29 cellular contexts compared by ENCODE assay signal in genomic region chr7:95229301-95229700, GRCh38.
"Had no signal": no experiment of that assay in that cellular context is flagged by ENCODE, and none has a peak within 500 bp of the region (broad histone marks: within the 10 kb centered on the region; RNA-seq: fewer than 3 reads in every experiment).

No MANE protein-coding gene starts in this region.

- H3K9me3 Mint-ChIP-seq: activated T-cell treated with anti-CD3 and anti-CD28 coated beads, Interleukin-2, amount 50 U/mL, for 24 hours; activated T-helper 17 cell treated with anti-CD3 and anti-CD28 coated beads, Interleukin-2, amount 50 U/mL, for 72 hours had no signal

- H3K4me3 ChIP-seq: cardiac muscle cell, hepatocyte, left lung, lung, neural progenitor cell, sigmoid colon, testis had no signal

- H3K4me1 ChIP-seq: left lung, sigmoid colon, testis had no signal

- H3K36me3 Mint-ChIP-seq: activated naive CD8-positive, alpha-beta T cell; naive thymus-derived CD4-positive, alpha-beta T cell; type B pancreatic cell had no signal

- H2AFZ ChIP-seq: hepatocyte, neural progenitor cell had no signal

- ATAC-seq: activated CD4-positive, alpha-beta T cell treated with anti-CD3 and anti-CD28 coated beads for 36 hours; activated T-helper 17 cell treated with anti-CD3 and anti-CD28 coated beads, Interleukin-2, amount 50 U/mL, for 72 hours; left lung; naive thymus-derived CD4-positive, alpha-beta T cell; stimulated activated naive B cell treated with anti-CD40 and anti-IgM and Interleukin-4, amounts not matched to agents 10 μg/mL and 1 μg/mL and 100 μg/mL, for 72 hours; WTC11 had no signal

- H3K9me3 ChIP-seq: left lung, sigmoid colon, testis had no signal

- DNase-seq: activated CD4-positive, alpha-beta T cell treated with anti-CD3 and anti-CD28 coated beads for 36 hours; activated CD4-positive, alpha-beta T cell treated with anti-CD3 and anti-CD28 coated beads, Interleukin-2, amount 50 U/mL, for 4 hours; activated CD8-positive, alpha-beta memory T cell treated with anti-CD3 and anti-CD28 coated beads for 24 hours; activated CD8-positive, alpha-beta memory T cell treated with anti-CD3 and anti-CD28 coated beads, Interleukin-2, amount 50 U/mL, for 4 hours; activated naive CD4-positive, alpha-beta T cell; activated T-cell treated with anti-CD3 and anti-CD28 coated beads, Interleukin-2, amount 50 U/mL, for 24 hours; amniotic stem cell; cortex of kidney; foreskin fibroblast; kidney glomerular epithelial cell; left lung; naive thymus-derived CD4-positive, alpha-beta T cell; retina; sigmoid colon; stimulated activated CD4-positive, alpha-beta T cell treated with anti-CD3 and anti-CD28 coated beads, Interleukin-2, amount 100 ng/mL, for 48 hours; stimulated activated CD8-positive, alpha-beta memory T cell treated with anti-CD3 and anti-CD28 coated beads, Interleukin-4, amount 100 ng/mL, for 48 hours; stimulated activated naive B cell treated with anti-CD40 and anti-IgM and Interleukin-4, amounts not matched to agents 10 μg/mL and 1 μg/mL and 100 μg/mL, for 72 hours; T-helper 9 cell; testis had no signal

- H3K4me2 ChIP-seq: hepatocyte, neural progenitor cell had no signal

- H3K4me3 Mint-ChIP-seq: activated CD4-positive, alpha-beta T cell treated with anti-CD3 and anti-CD28 coated beads for 36 hours; activated naive CD8-positive, alpha-beta T cell; activated T-cell treated with anti-CD3 and anti-CD28 coated beads, Interleukin-2, amount 50 U/mL, for 24 hours; activated T-helper 17 cell treated with anti-CD3 and anti-CD28 coated beads, Interleukin-2, amount 50 U/mL, for 72 hours; naive thymus-derived CD4-positive, alpha-beta T cell; neural progenitor cell; stimulated activated naive B cell treated with anti-CD40 and anti-IgM and Interleukin-4, amounts not matched to agents 10 μg/mL and 1 μg/mL and 100 μg/mL, for 72 hours; type B pancreatic cell; WTC11 had no signal

- H3K36me3 ChIP-seq: cardiac muscle cell, left lung had no signal

- H3K4me1 Mint-ChIP-seq: activated CD4-positive, alpha-beta T cell treated with anti-CD3 and anti-CD28 coated beads for 36 hours; activated T-helper 17 cell treated with anti-CD3 and anti-CD28 coated beads, Interleukin-2, amount 50 U/mL, for 72 hours; naive thymus-derived CD4-positive, alpha-beta T cell; stimulated activated naive B cell treated with anti-CD40 and anti-IgM and Interleukin-4, amounts not matched to agents 10 μg/mL and 1 μg/mL and 100 μg/mL, for 72 hours; WTC11 had no signal

- H3K27me3 ChIP-seq: cardiac muscle cell, hepatocyte, left lung, neural progenitor cell, sigmoid colon, testis had no signal

- H3K27ac ChIP-seq: cardiac muscle cell, epithelial cell of prostate, hepatocyte, left lung, neural progenitor cell, sigmoid colon, testis had no signal

- H3K27me3 Mint-ChIP-seq: progenitor cell of endocrine pancreas; stimulated activated naive B cell treated with anti-CD40 and anti-IgM and Interleukin-4, amounts not matched to agents 10 μg/mL and 1 μg/mL and 100 μg/mL, for 72 hours; type B pancreatic cell had no signal

- H3K9ac ChIP-seq: neural progenitor cell had no signal

- H3K79me2 ChIP-seq: hepatocyte had no signal

- H3K27ac Mint-ChIP-seq: activated CD4-positive, alpha-beta T cell treated with anti-CD3 and anti-CD28 coated beads for 36 hours; activated naive CD8-positive, alpha-beta T cell; activated T-cell treated with anti-CD3 and anti-CD28 coated beads, Interleukin-2, amount 50 U/mL, for 24 hours; activated T-helper 17 cell treated with anti-CD3 and anti-CD28 coated beads, Interleukin-2, amount 50 U/mL, for 72 hours; naive thymus-derived CD4-positive, alpha-beta T cell; progenitor cell of endocrine pancreas; stimulated activated naive B cell treated with anti-CD40 and anti-IgM and Interleukin-4, amounts not matched to agents 10 μg/mL and 1 μg/mL and 100 μg/mL, for 72 hours; type B pancreatic cell; WTC11 had no signal
